Comparison of ENCODE assay signal across 1 cellular context in genomic region chr11:1546536-1547466, GRCh38.
TF ChIP-seq lines count a peak whose summit lies in the region.

No MANE protein-coding gene starts in this region.

TF ChIP-seq in GM12878, 131 proteins besides CTCF, POLR2A, EP300 and RAD21:
- TF ChIP-seq ZNF384 (IDR thresholded peaks at IDR 0.05; ENCODE audit: borderline replicate concordance, low read depth, low read length), result no peak
- TF ChIP-seq BHLHE40 (IDR thresholded peaks at IDR 0.05; ENCODE audit: borderline replicate concordance in 1 of 2, low read depth in 2 of 2, low read length in 1 of 2), result peak in 1 of 2 experiments; percentile 43; a peak in 1 of 4 replicates
- 0 out of 2 replicates have a peak, but pooled peaks have one; percentile 32 for TF ChIP-seq LARP7 (IDR thresholded peaks at IDR 0.05)
- TF ChIP-seq EED (IDR thresholded peaks at IDR 0.05; ENCODE audit: low read depth), result no peak
- TF ChIP-seq IKZF1 (conservative IDR thresholded peaks at IDR 0.05), result 0 out of 2 replicates have a peak, but pooled peaks have one; percentile 21
- no peak for TF ChIP-seq BCLAF1 (IDR thresholded peaks at IDR 0.05)
- TF ChIP-seq SMC3 (IDR thresholded peaks at IDR 0.05; ENCODE audit: borderline replicate concordance, low read length), result peak; percentile 34; the same call in 1 of the 2 replicates
- TF ChIP-seq ATF3 (IDR thresholded peaks at IDR 0.05; ENCODE audit: borderline replicate concordance, extremely low read depth, low read depth, low read length), result no peak
- no peak for TF ChIP-seq RBBP5 (conservative IDR thresholded peaks at IDR 0.05)
- TF ChIP-seq MYC (IDR thresholded peaks at IDR 0.05; ENCODE audit: insufficient read depth, insufficient read length, insufficient replicate concordance, low read length, severe bottlenecking), result no peak
- no peak for TF ChIP-seq KAT2A (conservative IDR thresholded peaks at IDR 0.05; ENCODE audit: control insufficient read depth, low read depth, low read length)
- no peak for TF ChIP-seq STAT3 (IDR thresholded peaks at IDR 0.05; ENCODE audit: low read depth, low read length)
